23 cellular contexts compared by ENCODE assay signal in the genomic region with DNA sequence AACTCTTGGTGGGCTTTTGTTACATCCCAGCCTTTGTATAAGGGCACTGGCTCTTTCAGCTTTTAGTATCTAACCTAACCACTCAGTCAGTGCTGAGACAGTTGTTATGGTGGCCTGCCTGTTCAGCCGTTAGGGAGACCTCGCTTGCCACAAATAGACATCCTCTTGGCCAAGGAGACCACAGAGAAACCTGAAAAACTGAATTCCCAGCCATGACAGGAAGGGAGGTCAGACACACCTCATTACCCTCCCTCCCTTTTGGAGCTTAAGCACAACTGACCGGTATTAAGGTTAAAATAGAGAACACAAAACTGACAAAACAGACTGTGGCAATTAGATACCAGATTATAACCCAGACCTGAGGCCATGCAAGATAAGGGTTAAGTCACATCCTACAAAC.
"Had no signal": no experiment of that assay in that cellular context is flagged by ENCODE, and none has a peak within 500 bp of the region (broad histone marks: within the 10 kb centered on the region; RNA-seq: fewer than 3 reads in every experiment).

No MANE protein-coding gene starts in this region.

- DNase-seq: activated B cell treated with CpG ODN at 0.5 μM for 24 hours; activated CD4-positive, alpha-beta memory T cell treated with anti-CD3 and anti-CD28 coated beads for 36 hours; activated CD4-positive, alpha-beta T cell treated with anti-CD3 and anti-CD28 coated beads for 4 hours; activated naive CD4-positive, alpha-beta T cell treated with anti-CD3 and anti-CD28 coated beads for 36 hours; activated T-cell treated with anti-CD3 and anti-CD28 coated beads for 4 hours; anterior cingulate cortex; caudate nucleus; erythroblast; foreskin melanocyte; hypothalamus; kidney glomerular epithelial cell; mucosa of descending colon; naive B cell; pancreas; sigmoid colon; spleen; stimulated activated CD4-positive, alpha-beta T cell treated with anti-CD3 and anti-CD28 coated beads, Interleukin-4, amount 100 ng/mL, for 4 hours; testis had no signal

- H3K9me3 Mint-ChIP-seq: activated B cell treated with CpG ODN at 0.5 μM for 24 hours; activated CD4-positive, alpha-beta memory T cell treated with anti-CD3 and anti-CD28 coated beads for 36 hours; activated naive CD4-positive, alpha-beta T cell treated with anti-CD3 and anti-CD28 coated beads for 36 hours; activated T-helper 17 cell treated with anti-CD3 and anti-CD28 coated beads, Interleukin-2, amount 50 U/mL, for 72 hours; brain; T-helper 2 cell treated with Interferon-gamma antibody and Interleukin-4, amounts not matched to agents 5 μg/mL and 100 μg/mL, for 36 hours had no signal

- H3K36me3 ChIP-seq: pancreas, sigmoid colon, spleen had no signal

- H3K4me1 Mint-ChIP-seq: activated B cell treated with CpG ODN at 0.5 μM for 24 hours; activated T-helper 17 cell treated with anti-CD3 and anti-CD28 coated beads, Interleukin-2, amount 50 U/mL, for 72 hours; brain; memory B cell; naive B cell; stimulated activated memory B cell treated with anti-CD40 and anti-IgM and Interleukin-4, amounts not matched to agents 10 μg/mL and 1 μg/mL and 100 μg/mL, for 72 hours had no signal

- H3K36me3 Mint-ChIP-seq: activated CD4-positive, alpha-beta memory T cell treated with anti-CD3 and anti-CD28 coated beads for 36 hours; brain; memory B cell; naive B cell; stimulated activated memory B cell treated with anti-CD40 and anti-IgM and Interleukin-4, amounts not matched to agents 10 μg/mL and 1 μg/mL and 100 μg/mL, for 72 hours had no signal

- H3K4me1 ChIP-seq: pancreas, sigmoid colon, spleen, testis had no signal

- H3K4me3 Mint-ChIP-seq: activated B cell treated with CpG ODN at 0.5 μM for 24 hours; activated CD4-positive, alpha-beta memory T cell treated with anti-CD3 and anti-CD28 coated beads for 36 hours; activated naive CD4-positive, alpha-beta T cell treated with anti-CD3 and anti-CD28 coated beads for 36 hours; activated T-helper 17 cell treated with anti-CD3 and anti-CD28 coated beads, Interleukin-2, amount 50 U/mL, for 72 hours; brain; memory B cell; naive B cell; stimulated activated memory B cell treated with anti-CD40 and anti-IgM and Interleukin-4, amounts not matched to agents 10 μg/mL and 1 μg/mL and 100 μg/mL, for 72 hours; T-helper 2 cell treated with Interferon-gamma antibody and Interleukin-4, amounts not matched to agents 5 μg/mL and 100 μg/mL, for 36 hours had no signal

- H3K27me3 ChIP-seq: sigmoid colon, spleen, testis had no signal

- H3K27me3 Mint-ChIP-seq: activated B cell treated with CpG ODN at 0.5 μM for 24 hours; activated CD4-positive, alpha-beta memory T cell treated with anti-CD3 and anti-CD28 coated beads for 36 hours; activated T-helper 17 cell treated with anti-CD3 and anti-CD28 coated beads, Interleukin-2, amount 50 U/mL, for 72 hours; memory B cell; naive B cell; stimulated activated memory B cell treated with anti-CD40 and anti-IgM and Interleukin-4, amounts not matched to agents 10 μg/mL and 1 μg/mL and 100 μg/mL, for 72 hours had no signal

- ATAC-seq: activated T-helper 17 cell treated with anti-CD3 and anti-CD28 coated beads, Interleukin-2, amount 50 U/mL, for 72 hours; mucosa of descending colon; pancreas; stimulated activated memory B cell treated with anti-CD40 and anti-IgM and Interleukin-4, amounts not matched to agents 10 μg/mL and 1 μg/mL and 100 μg/mL, for 72 hours had no signal

- H3K9me3 ChIP-seq: mucosa of descending colon, pancreas, sigmoid colon, spleen, testis had no signal

- H3K4me3 ChIP-seq: mucosa of descending colon, pancreas, sigmoid colon, spleen, testis had no signal

- H3K27ac ChIP-seq: pancreas, sigmoid colon, spleen, testis had no signal

- H3K27ac Mint-ChIP-seq: activated B cell treated with CpG ODN at 0.5 μM for 24 hours; activated CD4-positive, alpha-beta memory T cell treated with anti-CD3 and anti-CD28 coated beads for 36 hours; activated naive CD4-positive, alpha-beta T cell treated with anti-CD3 and anti-CD28 coated beads for 36 hours; activated T-helper 17 cell treated with anti-CD3 and anti-CD28 coated beads, Interleukin-2, amount 50 U/mL, for 72 hours; brain; memory B cell; naive B cell; stimulated activated memory B cell treated with anti-CD40 and anti-IgM and Interleukin-4, amounts not matched to agents 10 μg/mL and 1 μg/mL and 100 μg/mL, for 72 hours; T-helper 2 cell treated with Interferon-gamma antibody and Interleukin-4, amounts not matched to agents 5 μg/mL and 100 μg/mL, for 36 hours had no signal
